In genomic region chr7:123809471-123809870, GRCh38 we compare ENCODE assay signal across 30 cellular contexts. TPM values are rescaled to one million over a fixed set of nuclear protein-coding genes. Genes with fewer than 3 reads are reported as not detected.
"Had no signal": no experiment of that assay in that cellular context is flagged by ENCODE, and none has a peak within 500 bp of the region (broad histone marks: within the 10 kb centered on the region; RNA-seq: fewer than 3 reads in every experiment).

No MANE protein-coding gene starts in this region.

- H3K36me3 ChIP-seq: adrenal gland, ascending aorta, brain microvascular endothelial cell, breast epithelium, cardiac muscle cell had no signal

- H3K27ac ChIP-seq: adrenal gland, ascending aorta, body of pancreas, brain microvascular endothelial cell, breast epithelium, cardiac muscle cell had no signal

- H3K27me3 ChIP-seq: adrenal gland, ascending aorta, body of pancreas, brain microvascular endothelial cell, breast epithelium, cardiac muscle cell had no signal

- H3K9me3 ChIP-seq: adrenal gland, ascending aorta, body of pancreas had no signal

- H3K4me1 ChIP-seq: adrenal gland, ascending aorta, body of pancreas, breast epithelium had no signal

- DNase-seq: activated effector memory CD4-positive, alpha-beta T cell treated with anti-CD3 and anti-CD28 coated beads, Interleukin-2, amount 50 U/mL, for 16 hours; activated effector memory CD4-positive, alpha-beta T cell treated with Interleukin-2 at 50 U/mL for 16 hours; activated gamma-delta T cell; activated gamma-delta T cell treated with Interleukin-2 at 50 U/mL for 16 hours; activated naive CD4-positive, alpha-beta T cell; activated naive CD4-positive, alpha-beta T cell treated with anti-CD3 and anti-CD28 coated beads for 36 hours; activated naive CD4-positive, alpha-beta T cell treated with anti-CD3 and anti-CD28 coated beads, Interleukin-2, amount 10 ng/mL, durations not matched to agents 7 days and 5 days; activated naive CD4-positive, alpha-beta T cell treated with anti-CD3 and anti-CD28 coated beads, Interleukin-2, amount 50 U/mL, for 16 hours; activated naive CD4-positive, alpha-beta T cell treated with Interleukin-2 at 50 U/mL for 16 hours; activated naive CD8-positive, alpha-beta T cell treated with anti-CD3 and anti-CD28 coated beads for 36 hours; activated naive CD8-positive, alpha-beta T cell treated with anti-CD3 and anti-CD28 coated beads, Interleukin-2, amount 10 ng/mL, durations not matched to agents 7 days and 5 days; activated naive CD8-positive, alpha-beta T cell treated with anti-CD3 and anti-CD28 coated beads, Interleukin-2, amount 50 U/mL, for 24 hours; activated T-cell treated with anti-CD3 and anti-CD28 coated beads, Interleukin-2, amount 50 U/mL, for 1 hour; activated T-cell treated with anti-CD3 and anti-CD28 coated beads, Interleukin-2, amount 50 U/mL, for 24 hours; activated T-cell treated with anti-CD3 and anti-CD28 coated beads, Interleukin-2, amount 50 U/mL, for 4 hours; activated T-cell treated with anti-CD3 and anti-CD28 coated beads, Interleukin-2, amount 50 U/mL, for 48 hours; activated T-cell treated with anti-CD3 and anti-CD28 coated beads, Interleukin-2, amount 50 U/mL, for 72 hours; adrenal gland; amniotic stem cell; amygdala; anterior cingulate cortex; aorta; body of pancreas; brain microvascular endothelial cell; caudate nucleus; central memory CD4-positive, alpha-beta T cell had no signal

- H3K4me3 ChIP-seq: adrenal gland, ascending aorta, body of pancreas, breast epithelium, cardiac muscle cell had no signal

RNA-seq across cellular contexts. Expression of gene HYAL4, which starts 35.5 kb away (rescaled TPM):
- polyA plus RNA-seq: adipose tissue, adrenal gland, aorta, cardiac muscle cell had no signal
